In the genomic region with DNA sequence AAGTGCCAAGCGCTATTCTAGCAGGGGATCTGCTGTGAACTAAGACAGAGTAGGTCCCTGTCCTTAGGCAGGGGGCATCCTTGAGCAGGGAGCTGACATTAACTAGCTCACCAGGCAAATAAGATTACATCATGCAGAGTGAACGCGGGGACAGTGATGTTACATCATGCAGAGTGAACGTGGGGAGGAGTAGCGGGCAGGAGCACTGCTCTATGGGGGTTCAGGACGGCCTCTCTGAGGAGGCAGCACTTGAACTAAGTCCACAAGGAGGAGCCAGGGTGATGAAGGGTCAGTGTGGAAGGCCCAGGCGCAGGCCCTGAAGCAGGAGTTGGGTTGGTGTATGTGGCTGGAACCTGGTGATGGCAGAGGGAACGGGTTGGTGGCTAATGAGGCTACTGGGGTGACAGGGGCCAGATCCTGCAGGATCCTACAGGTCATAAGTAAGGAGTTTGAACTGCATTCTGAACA, we compare ENCODE assay signal across 1 cellular context.
TF ChIP-seq lines count a peak whose summit lies in the region.

No MANE protein-coding gene starts in this region.

TF ChIP-seq in HepG2, 621 proteins besides CTCF, POLR2A, EP300 and RAD21 (continued from another document and continues in another):
- TF ChIP-seq LCORL (IDR thresholded peaks at IDR 0.05) (no peak), LCORL (CRISPR knock-in tag; IDR thresholded peaks at IDR 0.05) (no peak), ZFAT (CRISPR knock-in tag; conservative IDR thresholded peaks at IDR 0.05) (no peak), ZNF263 (CRISPR knock-in tag; IDR thresholded peaks at IDR 0.05) (peak; percentile 93), ZMYM4 (CRISPR knock-in tag; IDR thresholded peaks at IDR 0.05) (peak; percentile 53; the same call in 1 of the 2 replicates), ZNF496 (CRISPR knock-in tag; IDR thresholded peaks at IDR 0.05; ENCODE audit: insufficient replicate concordance) (no peak), KLF9 (CRISPR knock-in tag; IDR thresholded peaks at IDR 0.05; ENCODE audit: low read depth) (no peak), STAG1 (CRISPR knock-in tag; IDR thresholded peaks at IDR 0.05) (peak; percentile 16; the same call in 1 of the 2 replicates), ZNF737 (CRISPR knock-in tag; IDR thresholded peaks at IDR 0.05; ENCODE audit: borderline replicate concordance) (peak; percentile 77; the same call in 1 of the 2 replicates), MEF2D (CRISPR knock-in tag; IDR thresholded peaks at IDR 0.05) (no peak), ZNF460 (CRISPR knock-in tag; IDR thresholded peaks at IDR 0.05; ENCODE audit: borderline replicate concordance) (no peak), ZNF891 (CRISPR knock-in tag; IDR thresholded peaks at IDR 0.05) (0 out of 2 replicates have a peak, but pooled peaks have one; percentile 40), ZNF713 (CRISPR knock-in tag; IDR thresholded peaks at IDR 0.05) (no peak), ZSCAN21 (CRISPR knock-in tag; IDR thresholded peaks at IDR 0.05; ENCODE audit: borderline replicate concordance) (no peak), SOX13 (IDR thresholded peaks at IDR 0.05) (no peak), SOX13 (CRISPR knock-in tag; conservative IDR thresholded peaks at IDR 0.05 in 1 of 2, IDR thresholded peaks at IDR 0.05 in 1 of 2) (no peak), ZNF644 (CRISPR knock-in tag; IDR thresholded peaks at IDR 0.05; ENCODE audit: low read depth) (0 out of 2 replicates have a peak, but pooled peaks have one; percentile 46), CEBPG (CRISPR knock-in tag; IDR thresholded peaks at IDR 0.05) (peak; percentile 89), ZNF724P (CRISPR knock-in tag; IDR thresholded peaks at IDR 0.05; ENCODE audit: borderline replicate concordance) (0 out of 2 replicates have a peak, but pooled peaks have one; percentile 39), HOXA3 (CRISPR knock-in tag; IDR thresholded peaks at IDR 0.05) (peak; percentile 58; the same call in 1 of the 2 replicates), RARG (CRISPR knock-in tag; IDR thresholded peaks at IDR 0.05; ENCODE audit: low read depth) (no peak), BORCS8-MEF2B (CRISPR knock-in tag; IDR thresholded peaks at IDR 0.05) (peak; percentile 22; the same call in 1 of the 2 replicates), ZNF205 (CRISPR knock-in tag; IDR thresholded peaks at IDR 0.05) (no peak), ZNF256 (CRISPR knock-in tag; conservative IDR thresholded peaks at IDR 0.05) (no peak)
- TF ChIP-seq, protein P1, sequence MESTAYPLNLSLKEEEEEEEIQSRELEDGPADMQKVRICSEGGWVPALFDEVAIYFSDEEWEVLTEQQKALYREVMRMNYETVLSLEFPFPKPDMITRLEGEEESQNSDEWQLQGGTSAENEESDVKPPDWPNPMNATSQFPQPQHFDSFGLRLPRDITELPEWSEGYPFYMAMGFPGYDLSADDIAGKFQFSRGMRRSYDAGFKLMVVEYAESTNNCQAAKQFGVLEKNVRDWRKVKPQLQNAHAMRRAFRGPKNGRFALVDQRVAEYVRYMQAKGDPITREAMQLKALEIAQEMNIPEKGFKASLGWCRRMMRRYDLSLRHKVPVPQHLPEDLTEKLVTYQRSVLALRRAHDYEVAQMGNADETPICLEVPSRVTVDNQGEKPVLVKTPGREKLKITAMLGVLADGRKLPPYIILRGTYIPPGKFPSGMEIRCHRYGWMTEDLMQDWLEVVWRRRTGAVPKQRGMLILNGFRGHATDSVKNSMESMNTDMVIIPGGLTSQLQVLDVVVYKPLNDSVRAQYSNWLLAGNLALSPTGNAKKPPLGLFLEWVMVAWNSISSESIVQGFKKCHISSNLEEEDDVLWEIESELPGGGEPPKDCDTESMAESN (CRISPR knock-in tag; conservative IDR thresholded peaks at IDR 0.05), result 0 out of 2 replicates have a peak, but pooled peaks have one; percentile 62
- TF ChIP-seq, protein P2, sequence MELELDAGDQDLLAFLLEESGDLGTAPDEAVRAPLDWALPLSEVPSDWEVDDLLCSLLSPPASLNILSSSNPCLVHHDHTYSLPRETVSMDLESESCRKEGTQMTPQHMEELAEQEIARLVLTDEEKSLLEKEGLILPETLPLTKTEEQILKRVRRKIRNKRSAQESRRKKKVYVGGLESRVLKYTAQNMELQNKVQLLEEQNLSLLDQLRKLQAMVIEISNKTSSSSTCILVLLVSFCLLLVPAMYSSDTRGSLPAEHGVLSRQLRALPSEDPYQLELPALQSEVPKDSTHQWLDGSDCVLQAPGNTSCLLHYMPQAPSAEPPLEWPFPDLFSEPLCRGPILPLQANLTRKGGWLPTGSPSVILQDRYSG (CRISPR knock-in tag; IDR thresholded peaks at IDR 0.05), result no peak
- TF ChIP-seq, protein P3, sequence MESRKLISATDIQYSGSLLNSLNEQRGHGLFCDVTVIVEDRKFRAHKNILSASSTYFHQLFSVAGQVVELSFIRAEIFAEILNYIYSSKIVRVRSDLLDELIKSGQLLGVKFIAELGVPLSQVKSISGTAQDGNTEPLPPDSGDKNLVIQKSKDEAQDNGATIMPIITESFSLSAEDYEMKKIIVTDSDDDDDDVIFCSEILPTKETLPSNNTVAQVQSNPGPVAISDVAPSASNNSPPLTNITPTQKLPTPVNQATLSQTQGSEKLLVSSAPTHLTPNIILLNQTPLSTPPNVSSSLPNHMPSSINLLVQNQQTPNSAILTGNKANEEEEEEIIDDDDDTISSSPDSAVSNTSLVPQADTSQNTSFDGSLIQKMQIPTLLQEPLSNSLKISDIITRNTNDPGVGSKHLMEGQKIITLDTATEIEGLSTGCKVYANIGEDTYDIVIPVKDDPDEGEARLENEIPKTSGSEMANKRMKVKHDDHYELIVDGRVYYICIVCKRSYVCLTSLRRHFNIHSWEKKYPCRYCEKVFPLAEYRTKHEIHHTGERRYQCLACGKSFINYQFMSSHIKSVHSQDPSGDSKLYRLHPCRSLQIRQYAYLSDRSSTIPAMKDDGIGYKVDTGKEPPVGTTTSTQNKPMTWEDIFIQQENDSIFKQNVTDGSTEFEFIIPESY (CRISPR knock-in tag; IDR thresholded peaks at IDR 0.05), result peak; percentile 96
- TF ChIP-seq, protein P4, sequence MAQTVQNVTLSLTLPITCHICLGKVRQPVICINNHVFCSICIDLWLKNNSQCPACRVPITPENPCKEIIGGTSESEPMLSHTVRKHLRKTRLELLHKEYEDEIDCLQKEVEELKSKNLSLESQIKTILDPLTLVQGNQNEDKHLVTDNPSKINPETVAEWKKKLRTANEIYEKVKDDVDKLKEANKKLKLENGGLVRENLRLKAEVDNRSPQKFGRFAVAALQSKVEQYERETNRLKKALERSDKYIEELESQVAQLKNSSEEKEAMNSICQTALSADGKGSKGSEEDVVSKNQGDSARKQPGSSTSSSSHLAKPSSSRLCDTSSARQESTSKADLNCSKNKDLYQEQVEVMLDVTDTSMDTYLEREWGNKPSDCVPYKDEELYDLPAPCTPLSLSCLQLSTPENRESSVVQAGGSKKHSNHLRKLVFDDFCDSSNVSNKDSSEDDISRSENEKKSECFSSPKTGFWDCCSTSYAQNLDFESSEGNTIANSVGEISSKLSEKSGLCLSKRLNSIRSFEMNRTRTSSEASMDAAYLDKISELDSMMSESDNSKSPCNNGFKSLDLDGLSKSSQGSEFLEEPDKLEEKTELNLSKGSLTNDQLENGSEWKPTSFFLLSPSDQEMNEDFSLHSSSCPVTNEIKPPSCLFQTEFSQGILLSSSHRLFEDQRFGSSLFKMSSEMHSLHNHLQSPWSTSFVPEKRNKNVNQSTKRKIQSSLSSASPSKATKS (CRISPR knock-in tag; IDR thresholded peaks at IDR 0.05), result no peak
- TF ChIP-seq, protein P5, sequence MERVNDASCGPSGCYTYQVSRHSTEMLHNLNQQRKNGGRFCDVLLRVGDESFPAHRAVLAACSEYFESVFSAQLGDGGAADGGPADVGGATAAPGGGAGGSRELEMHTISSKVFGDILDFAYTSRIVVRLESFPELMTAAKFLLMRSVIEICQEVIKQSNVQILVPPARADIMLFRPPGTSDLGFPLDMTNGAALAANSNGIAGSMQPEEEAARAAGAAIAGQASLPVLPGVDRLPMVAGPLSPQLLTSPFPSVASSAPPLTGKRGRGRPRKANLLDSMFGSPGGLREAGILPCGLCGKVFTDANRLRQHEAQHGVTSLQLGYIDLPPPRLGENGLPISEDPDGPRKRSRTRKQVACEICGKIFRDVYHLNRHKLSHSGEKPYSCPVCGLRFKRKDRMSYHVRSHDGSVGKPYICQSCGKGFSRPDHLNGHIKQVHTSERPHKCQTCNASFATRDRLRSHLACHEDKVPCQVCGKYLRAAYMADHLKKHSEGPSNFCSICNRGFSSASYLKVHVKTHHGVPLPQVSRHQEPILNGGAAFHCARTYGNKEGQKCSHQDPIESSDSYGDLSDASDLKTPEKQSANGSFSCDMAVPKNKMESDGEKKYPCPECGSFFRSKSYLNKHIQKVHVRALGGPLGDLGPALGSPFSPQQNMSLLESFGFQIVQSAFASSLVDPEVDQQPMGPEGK (CRISPR knock-in tag; IDR thresholded peaks at IDR 0.05), result peak; percentile 23; the same call in 1 of the 2 replicates
- TF ChIP-seq, protein P6, sequence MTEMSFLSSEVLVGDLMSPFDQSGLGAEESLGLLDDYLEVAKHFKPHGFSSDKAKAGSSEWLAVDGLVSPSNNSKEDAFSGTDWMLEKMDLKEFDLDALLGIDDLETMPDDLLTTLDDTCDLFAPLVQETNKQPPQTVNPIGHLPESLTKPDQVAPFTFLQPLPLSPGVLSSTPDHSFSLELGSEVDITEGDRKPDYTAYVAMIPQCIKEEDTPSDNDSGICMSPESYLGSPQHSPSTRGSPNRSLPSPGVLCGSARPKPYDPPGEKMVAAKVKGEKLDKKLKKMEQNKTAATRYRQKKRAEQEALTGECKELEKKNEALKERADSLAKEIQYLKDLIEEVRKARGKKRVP (CRISPR knock-in tag; IDR thresholded peaks at IDR 0.05), result peak in 1 of 2 experiments; percentile 97; a peak in 2 of 4 replicates
- TF ChIP-seq, protein P7, sequence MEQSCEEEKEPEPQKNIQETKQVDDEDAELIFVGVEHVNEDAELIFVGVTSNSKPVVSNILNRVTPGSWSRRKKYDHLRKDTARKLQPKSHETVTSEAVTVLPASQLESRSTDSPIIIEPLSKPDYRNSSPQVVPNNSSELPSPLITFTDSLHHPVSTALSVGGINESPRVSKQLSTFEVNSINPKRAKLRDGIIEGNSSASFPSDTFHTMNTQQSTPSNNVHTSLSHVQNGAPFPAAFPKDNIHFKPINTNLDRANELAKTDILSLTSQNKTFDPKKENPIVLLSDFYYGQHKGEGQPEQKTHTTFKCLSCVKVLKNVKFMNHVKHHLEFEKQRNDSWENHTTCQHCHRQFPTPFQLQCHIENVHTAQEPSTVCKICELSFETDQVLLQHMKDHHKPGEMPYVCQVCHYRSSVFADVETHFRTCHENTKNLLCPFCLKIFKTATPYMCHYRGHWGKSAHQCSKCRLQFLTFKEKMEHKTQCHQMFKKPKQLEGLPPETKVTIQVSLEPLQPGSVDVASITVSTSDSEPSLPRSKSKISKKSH (CRISPR knock-in tag; IDR thresholded peaks at IDR 0.05; ENCODE audit: borderline replicate concordance), result peak; percentile 44; the same call in 1 of the 2 replicates
- TF ChIP-seq, protein P8, sequence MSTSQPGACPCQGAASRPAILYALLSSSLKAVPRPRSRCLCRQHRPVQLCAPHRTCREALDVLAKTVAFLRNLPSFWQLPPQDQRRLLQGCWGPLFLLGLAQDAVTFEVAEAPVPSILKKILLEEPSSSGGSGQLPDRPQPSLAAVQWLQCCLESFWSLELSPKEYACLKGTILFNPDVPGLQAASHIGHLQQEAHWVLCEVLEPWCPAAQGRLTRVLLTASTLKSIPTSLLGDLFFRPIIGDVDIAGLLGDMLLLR (CRISPR knock-in tag; IDR thresholded peaks at IDR 0.05), result 0 out of 2 replicates have a peak, but pooled peaks have one; percentile 42
- TF ChIP-seq, protein P9, sequence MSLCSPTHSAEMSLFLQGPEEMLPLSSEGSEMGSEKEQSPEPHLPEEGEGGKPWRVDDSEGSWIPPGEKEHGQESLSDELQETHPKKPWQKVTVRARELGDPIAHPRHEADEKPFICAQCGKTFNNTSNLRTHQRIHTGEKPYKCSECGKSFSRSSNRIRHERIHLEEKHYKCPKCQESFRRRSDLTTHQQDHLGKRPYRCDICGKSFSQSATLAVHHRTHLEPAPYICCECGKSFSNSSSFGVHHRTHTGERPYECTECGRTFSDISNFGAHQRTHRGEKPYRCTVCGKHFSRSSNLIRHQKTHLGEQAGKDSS (CRISPR knock-in tag; IDR thresholded peaks at IDR 0.05; ENCODE audit: borderline replicate concordance, low read depth), result 0 out of 2 replicates have a peak, but pooled peaks have one; percentile 64
- TF ChIP-seq, protein P10, sequence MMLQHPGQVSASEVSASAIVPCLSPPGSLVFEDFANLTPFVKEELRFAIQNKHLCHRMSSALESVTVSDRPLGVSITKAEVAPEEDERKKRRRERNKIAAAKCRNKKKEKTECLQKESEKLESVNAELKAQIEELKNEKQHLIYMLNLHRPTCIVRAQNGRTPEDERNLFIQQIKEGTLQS (CRISPR knock-in tag; IDR thresholded peaks at IDR 0.05), result peak; percentile 54; the same call in 1 of the 2 replicates
- TF ChIP-seq, protein P11, sequence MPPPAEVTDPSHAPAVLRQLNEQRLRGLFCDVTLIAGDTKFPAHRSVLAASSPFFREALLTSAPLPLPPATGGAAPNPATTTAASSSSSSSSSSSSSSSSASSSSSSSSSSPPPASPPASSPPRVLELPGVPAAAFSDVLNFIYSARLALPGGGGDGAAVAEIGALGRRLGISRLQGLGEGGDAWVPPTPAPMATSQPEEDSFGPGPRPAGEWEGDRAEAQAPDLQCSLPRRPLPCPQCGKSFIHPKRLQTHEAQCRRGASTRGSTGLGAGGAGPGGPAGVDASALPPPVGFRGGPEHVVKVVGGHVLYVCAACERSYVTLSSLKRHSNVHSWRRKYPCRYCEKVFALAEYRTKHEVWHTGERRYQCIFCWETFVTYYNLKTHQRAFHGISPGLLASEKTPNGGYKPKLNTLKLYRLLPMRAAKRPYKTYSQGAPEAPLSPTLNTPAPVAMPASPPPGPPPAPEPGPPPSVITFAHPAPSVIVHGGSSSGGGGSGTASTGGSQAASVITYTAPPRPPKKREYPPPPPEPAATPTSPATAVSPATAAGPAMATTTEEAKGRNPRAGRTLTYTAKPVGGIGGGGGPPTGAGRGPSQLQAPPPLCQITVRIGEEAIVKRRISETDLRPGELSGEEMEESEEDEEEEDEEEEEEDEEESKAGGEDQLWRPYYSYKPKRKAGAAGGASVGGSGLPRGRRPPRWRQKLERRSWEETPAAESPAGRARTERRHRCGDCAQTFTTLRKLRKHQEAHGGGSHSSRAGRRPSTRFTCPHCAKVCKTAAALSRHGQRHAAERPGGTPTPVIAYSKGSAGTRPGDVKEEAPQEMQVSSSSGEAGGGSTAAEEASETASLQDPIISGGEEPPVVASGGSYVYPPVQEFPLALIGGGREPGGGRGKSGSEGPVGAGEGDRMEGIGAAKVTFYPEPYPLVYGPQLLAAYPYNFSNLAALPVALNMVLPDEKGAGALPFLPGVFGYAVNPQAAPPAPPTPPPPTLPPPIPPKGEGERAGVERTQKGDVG (CRISPR knock-in tag; IDR thresholded peaks at IDR 0.05; ENCODE audit: borderline replicate concordance), result 0 out of 2 replicates have a peak, but pooled peaks have one; percentile 57
- TF ChIP-seq, protein P12, sequence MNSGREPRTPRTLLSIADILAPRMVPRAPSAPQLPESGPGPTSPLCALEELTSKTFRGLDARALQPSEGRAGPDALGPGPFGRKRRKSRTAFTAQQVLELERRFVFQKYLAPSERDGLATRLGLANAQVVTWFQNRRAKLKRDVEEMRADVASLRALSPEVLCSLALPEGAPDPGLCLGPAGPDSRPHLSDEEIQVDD (CRISPR knock-in tag; IDR thresholded peaks at IDR 0.05; ENCODE audit: borderline replicate concordance), result no peak
- TF ChIP-seq, protein P13, sequence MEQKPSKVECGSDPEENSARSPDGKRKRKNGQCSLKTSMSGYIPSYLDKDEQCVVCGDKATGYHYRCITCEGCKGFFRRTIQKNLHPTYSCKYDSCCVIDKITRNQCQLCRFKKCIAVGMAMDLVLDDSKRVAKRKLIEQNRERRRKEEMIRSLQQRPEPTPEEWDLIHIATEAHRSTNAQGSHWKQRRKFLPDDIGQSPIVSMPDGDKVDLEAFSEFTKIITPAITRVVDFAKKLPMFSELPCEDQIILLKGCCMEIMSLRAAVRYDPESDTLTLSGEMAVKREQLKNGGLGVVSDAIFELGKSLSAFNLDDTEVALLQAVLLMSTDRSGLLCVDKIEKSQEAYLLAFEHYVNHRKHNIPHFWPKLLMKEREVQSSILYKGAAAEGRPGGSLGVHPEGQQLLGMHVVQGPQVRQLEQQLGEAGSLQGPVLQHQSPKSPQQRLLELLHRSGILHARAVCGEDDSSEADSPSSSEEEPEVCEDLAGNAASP (CRISPR knock-in tag; IDR thresholded peaks at IDR 0.05; ENCODE audit: borderline replicate concordance), result peak; percentile 77; the same call in 1 of the 2 replicates
